ENCODE assay signal across 20 cellular contexts in the genomic region with DNA sequence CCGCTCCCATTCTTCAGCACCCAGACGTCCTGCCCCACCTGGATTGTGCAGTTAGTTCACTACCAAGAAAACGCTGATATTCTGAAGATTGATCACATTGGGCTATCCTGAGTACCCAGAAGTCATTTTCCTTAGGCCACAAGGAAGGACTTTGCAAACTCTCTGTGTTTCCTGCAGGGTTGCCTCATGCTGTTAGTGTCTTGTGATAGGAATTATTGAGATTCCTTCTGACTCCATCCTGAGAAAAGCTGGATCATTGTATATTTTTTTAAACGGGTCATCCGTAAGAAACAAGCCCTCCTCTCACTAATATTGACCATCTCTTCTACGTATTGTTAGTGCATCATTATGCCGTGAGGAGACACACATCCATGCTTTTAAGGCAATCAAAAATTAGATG.
DNase-seq lines count a peak whose midpoint lies in the region; ATAC-seq, FAIRE-seq and TF ChIP-seq lines count a peak whose summit lies in the region.
"Had no signal": no experiment of that assay in that cellular context is flagged by ENCODE, and none has a peak within 500 bp of the region (broad histone marks: within the 10 kb centered on the region; RNA-seq: fewer than 3 reads in every experiment).

No MANE protein-coding gene starts in this region.

- H3K79me2 ChIP-seq in H9 (ENCODE audit: insufficient read depth, low read length) (no peaks in the 10 kb centered on the region), GM12878 (ENCODE audit: control insufficient read depth, insufficient read depth, low read length) (no peaks in the 10 kb centered on the region)

- no peaks in the 10 kb centered on the region for H3K36me3 Mint-ChIP-seq in H9 (ENCODE audit: insufficient read depth in 1 of 3, low read depth in 3 of 3)

- no peak for DNase-seq in H9
- DNase-seq in GM12878 (ENCODE audit: low read depth, low spot score), result no peak
- peak; percentile 59 for DNase-seq in foreskin melanocyte
- no peak for DNase-seq in pancreas
- no peak for DNase-seq in upper lobe of left lung
- no peak for DNase-seq in germinal center (ENCODE audit: low spot score)
- DNase-seq: AML-193; Caco-2; CD4-positive, alpha-beta T cell; DMS153; DMS79; GDM1; GOT3; KBM-7 had no signal

- TF ChIP-seq CTCF in H9 (conservative IDR thresholded peaks at IDR 0.05) (no peak), GM12878 (IDR thresholded peaks at IDR 0.05 in 2 of 3, conservative IDR thresholded peaks at IDR 0.05 in 1 of 3; ENCODE audit: control insufficient read depth in 2 of 3, extremely low read depth in 1 of 3, insufficient read depth in 1 of 3, low read depth in 3 of 3, low read length in 3 of 3) (no peak), pancreas (IDR thresholded peaks at IDR 0.05) (no peak), upper lobe of left lung (IDR thresholded peaks at IDR 0.05) (no peak)

- H3K27me3 ChIP-seq in H9 (ENCODE audit: insufficient read depth, low read length) (no peaks in the 10 kb centered on the region), GM12878 (replicated peaks in 1 of 2; ENCODE audit: control insufficient read depth in 2 of 2, insufficient read depth in 2 of 2, low read length in 1 of 2) (no peaks in the 10 kb centered on the region), pancreas (no peaks in the 10 kb centered on the region), upper lobe of left lung (no peaks in the 10 kb centered on the region)

- H3K14ac ChIP-seq in H9 (ENCODE audit: insufficient read depth, low read length), result no peak overlapping the region

- no peaks in the 10 kb centered on the region for H3K23me2 ChIP-seq in H9 (ENCODE audit: insufficient read length, low read depth, low read length, poor library complexity, severe bottlenecking)

- no peak for TF ChIP-seq EP300 in GM12878 (IDR thresholded peaks at IDR 0.05; ENCODE audit: borderline replicate concordance in 1 of 2, control insufficient read depth in 1 of 2, low read depth in 2 of 2, low read length in 2 of 2)
- TF ChIP-seq EP300 in upper lobe of left lung (IDR thresholded peaks at IDR 0.05), result no peak

- ATAC-seq in GM12878 (no peak), pancreas (no peak), upper lobe of left lung (ENCODE audit: low FRiP score in 2 of 2) (no peak), GM21528 (IDR thresholded peaks at IDR 0.05; ENCODE audit: low FRiP score, unreplicated experiment) (no peak)
- ATAC-seq: HepG2 had no signal

- no CpG with 5 or more reads among the region's 7 CpGs for WGBS in H9 (ENCODE audit: extremely low coverage, insufficient read length, low lambda C conversion rate)
- WGBS in GM12878 (ENCODE audit: insufficient coverage, insufficient replicate concordance, low lambda C conversion rate, missing lambda C conversion rate), result 64% methylated on average over 7 of the region's 7 CpGs
- WGBS in pancreas, 2 donors, result 84 to 92% methylated on average over 7 of the region's 7 CpGs
- WGBS in upper lobe of left lung, 2 donors, result 87 to 88% methylated on average over 7 of the region's 7 CpGs

- H3K4me1 ChIP-seq in H9 (ENCODE audit: insufficient read depth, low read length) (peaks cover 25% of the 10 kb centered on the region; the same call in 1 of the 2 replicates), GM12878 (ENCODE audit: control insufficient read depth, insufficient read depth, low read length) (no peaks in the 10 kb centered on the region), pancreas (peaks cover 24 to 45% (median 32%) of the 10 kb centered on the region in 3 donors), upper lobe of left lung (peaks cover 8 to 17% (median 10%) of the 10 kb centered on the region in 4 donors)

- CTCF ChIA-PET in GM12878 (lab: Yijun Ruan, JAX), result no interaction called here

- H2BK5ac ChIP-seq in H9 (ENCODE audit: insufficient read length, low read length), result no peak overlapping the region

- in situ Hi-C loops in GM12878 (cut with MboI), result no loop called here

- H3K9me3 ChIP-seq in H9 (ENCODE audit: control insufficient read depth, low read depth, low read length) (no peaks in the 10 kb centered on the region), GM12878 (replicated peaks; ENCODE audit: control insufficient read depth, insufficient read depth, low read length) (no peaks in the 10 kb centered on the region), pancreas (no peaks in the 10 kb centered on the region), upper lobe of left lung (no peaks in the 10 kb centered on the region)
- H3K9me3 ChIP-seq: Caco-2, HAP-1 had no signal

- H2BK15ac ChIP-seq in H9 (ENCODE audit: low read depth, low read length), result no peak overlapping the region

- H2AFZ ChIP-seq in H9 (ENCODE audit: low read length), result no peak overlapping the region
- H2AFZ ChIP-seq in GM12878 (ENCODE audit: control insufficient read depth, low read depth, low read length), result no peak overlapping the region

- FAIRE-seq in GM12878 (lab: Jason Lieb, UNC) (peak; percentile 73), pancreas (lab: Jason Lieb, UNC) (no peak)
- FAIRE-seq: A204.1, HepG2 had no signal

- H2BK20ac ChIP-seq in H9 (ENCODE audit: low read depth, low read length, poor library complexity, severe bottlenecking), result no peak overlapping the region

- SMC1A ChIA-PET in GM12878 (lab: Charles Lee; ENCODE audit: uncharacterized antibody, unreplicated experiment), result interaction anchor here (0.6 kb wide), 1 partner anchor 244 kb away, joined by 3 read pairs; no protein-coding TSS in a partner anchor

- peak overlapping the region; percentile 49 to 66 (median 65); a peak in 4 of 7 replicates for H3K27ac Mint-ChIP-seq in H9
- H3K27ac Mint-ChIP-seq: CD4-positive, alpha-beta T cell; IgD-negative memory B cell had no signal

- POLR2A ChIA-PET in GM12878 (lab: Charles Lee), result no interaction called here

- no peak overlapping the region for H2BK12ac ChIP-seq in H9 (ENCODE audit: insufficient read length, low read depth, low read length)

- H3K4me3 ChIP-seq in GM12878 (no peak overlapping the region), pancreas (no peak overlapping the region), upper lobe of left lung (no peak overlapping the region)
- H3K4me3 ChIP-seq: HAP-1 had no signal

- no peak overlapping the region for H2AK5ac ChIP-seq in H9 (ENCODE audit: insufficient read length, low read length)

- no peak overlapping the region for H3K9ac ChIP-seq in H9 (ENCODE audit: extremely low read depth, insufficient read length, low read length)
- H3K9ac ChIP-seq in GM12878 (ENCODE audit: control insufficient read depth, insufficient read depth, low read length), result no peak overlapping the region

- peaks cover 63 to 64% of the 10 kb centered on the region in 2 experiments for H3K4me1 Mint-ChIP-seq in H9
- H3K4me1 Mint-ChIP-seq: IgD-negative memory B cell had no signal

- no peak overlapping the region for H4K91ac ChIP-seq in H9 (ENCODE audit: insufficient read length, low read depth, low read length)

- H3K27ac ChIP-seq in H9 (ENCODE audit: insufficient read length, low read depth, low read length) (no peak overlapping the region), GM12878 (ENCODE audit: control insufficient read depth, insufficient read depth) (no peak overlapping the region), pancreas (no peak overlapping the region), upper lobe of left lung (no peak overlapping the region)
- H3K27ac ChIP-seq: C4-2B had no signal

- H3K4ac ChIP-seq in H9 (ENCODE audit: low read depth, low read length), result no peak overlapping the region

- BruUV-seq in GM12878 (replicated peaks; lab: Mats Ljungman, UMichigan), result no TSS peak

- TF ChIP-seq POLR2A in GM12878 (IDR thresholded peaks at IDR 0.05; ENCODE audit: low read depth, low read length) (no peak), upper lobe of left lung (IDR thresholded peaks at IDR 0.05) (no peak)

- H3K23ac ChIP-seq in H9 (ENCODE audit: insufficient read length, low read depth, low read length), result no peak overlapping the region

- H4K20me1 ChIP-seq in H9 (ENCODE audit: control insufficient read depth, insufficient read depth, insufficient read length), result no peaks in the 10 kb centered on the region
- H4K20me1 ChIP-seq in GM12878 (ENCODE audit: control insufficient read depth, insufficient read depth), result no peaks in the 10 kb centered on the region

- no peak overlapping the region for H3T11ph ChIP-seq in H9 (ENCODE audit: low read length)

- H4K8ac ChIP-seq in H9 (replicated peaks; ENCODE audit: insufficient read length, low read depth, low read length), result no peak overlapping the region

- no peaks in the 10 kb centered on the region for H3K27me3 Mint-ChIP-seq in H9 (ENCODE audit: low read depth)
- H3K27me3 Mint-ChIP-seq: CD4-positive, alpha-beta T cell; IgD-negative memory B cell had no signal

- H3K9me3 Mint-ChIP-seq in H9, result no peaks in the 10 kb centered on the region
- H3K9me3 Mint-ChIP-seq: CD4-positive, alpha-beta T cell had no signal

- RAD21 ChIA-PET in GM12878 (lab: Charles Lee; ENCODE audit: unreplicated experiment), result no interaction called here

- H3K4me3 Mint-ChIP-seq in H9, result no peak overlapping the region
- H3K4me3 Mint-ChIP-seq: CD4-positive, alpha-beta T cell; IgD-negative memory B cell had no signal

- intact Hi-C loops in GM12878 (cut with micrococcal nuclease; ENCODE audit: unreplicated experiment) (no loop called here), pancreas (cut with DNase I) (no loop called here)

- H3K79me1 ChIP-seq in H9 (ENCODE audit: insufficient read depth, low read depth, low read length, poor library complexity, severe bottlenecking), result no peaks in the 10 kb centered on the region

- H3K4me2 ChIP-seq in H9 (ENCODE audit: insufficient read depth, insufficient read length, low read length) (no peak overlapping the region), GM12878 (ENCODE audit: control insufficient read depth, insufficient read depth) (no peak overlapping the region)

- no peak overlapping the region for H3K56ac ChIP-seq in H9 (ENCODE audit: insufficient read length, low read depth, low read length)

- no peaks in the 10 kb centered on the region for H3K36me3 ChIP-seq in GM12878 (ENCODE audit: control insufficient read depth in 2 of 2, insufficient read depth in 2 of 2, low read length in 1 of 2)
- no peaks in the 10 kb centered on the region for H3K36me3 ChIP-seq in pancreas
- H3K36me3 ChIP-seq in upper lobe of left lung, result no peaks in the 10 kb centered on the region
- H3K36me3 ChIP-seq: HAP-1 had no signal

- H4K5ac ChIP-seq in H9 (ENCODE audit: insufficient read length, low read depth, low read length), result no peak overlapping the region

- H3K18ac ChIP-seq in H9 (ENCODE audit: insufficient read length, low read depth, low read length), result no peak overlapping the region

- no peak for TF ChIP-seq RAD21 in GM12878 (IDR thresholded peaks at IDR 0.05; ENCODE audit: insufficient read depth, low read depth, low read length)

- no peak overlapping the region for H2BK120ac ChIP-seq in H9 (ENCODE audit: low read depth, low read length, poor library complexity, severe bottlenecking)
